25 cellular contexts compared by ENCODE assay signal in genomic region chr12:63041601-63042000, GRCh38.
A peak's percentile ranks its signal among the peaks of the same experiment; 100 is the strongest.
DNase-seq lines count a peak whose midpoint lies in the region; ATAC-seq, FAIRE-seq and TF ChIP-seq lines count a peak whose summit lies in the region.
"Had no signal": no experiment of that assay in that cellular context is flagged by ENCODE, and none has a peak within 500 bp of the region (broad histone marks: within the 10 kb centered on the region; RNA-seq: fewer than 3 reads in every experiment).

No MANE protein-coding gene starts in this region.

- intact Hi-C loops in HepG2 (cut with micrococcal nuclease; ENCODE audit: unreplicated experiment): no loop called here

- POLR2A ChIA-PET in HepG2 (lab: Yijun Ruan, JAX): no interaction called here

- no peak overlapping the region for H3K4me3 ChIP-seq in GM23338
- H3K4me3 ChIP-seq in SJSA1: no peak overlapping the region
- H3K4me3 ChIP-seq in small intestine (ENCODE audit: low read depth in 1 of 2, low read length in 2 of 2): no peak overlapping the region
- H3K4me3 ChIP-seq in HepG2 (replicated peaks in 1 of 3; ENCODE audit: insufficient read depth in 1 of 3, low read depth in 2 of 3, low read length in 3 of 3): no peak overlapping the region
- H3K4me3 ChIP-seq: BLaER1 had no signal

- H3K27me3 ChIP-seq in GM23338 (ENCODE audit: insufficient read depth) (no peaks in the 10 kb centered on the region), SJSA1 (replicated peaks) (0 out of 2 replicates have a peak, but pooled peaks cover 3% of the 10 kb centered on the region), small intestine (ENCODE audit: control insufficient read depth in 2 of 2, insufficient read depth in 2 of 2, low read length in 2 of 2) (no peaks in the 10 kb centered on the region), HepG2 (ENCODE audit: control insufficient read depth in 1 of 2, insufficient read depth in 2 of 2, low read length in 2 of 2) (no peaks in the 10 kb centered on the region; a peak in 1 of 5 replicates)
- H3K27me3 ChIP-seq: BE2C, BLaER1 had no signal

- BruUV-seq in HepG2 (replicated peaks; lab: Mats Ljungman, UMichigan): no TSS peak

- H3K27me3 Mint-ChIP-seq in GM23338 (ENCODE audit: insufficient read depth, low read depth, poor library complexity): no peaks in the 10 kb centered on the region
- H3K27me3 Mint-ChIP-seq: CD4-positive, alpha-beta memory T cell; CD4-positive, CD25-positive, alpha-beta regulatory T cell; CD8-positive, alpha-beta memory T cell had no signal

- peaks cover 6% of the 10 kb centered on the region; the same call in 1 of the 2 replicates for H3K9me3 ChIP-seq in SJSA1 (replicated peaks)
- no peaks in the 10 kb centered on the region for H3K9me3 ChIP-seq in small intestine (ENCODE audit: control insufficient read depth, low read depth)
- no peaks in the 10 kb centered on the region for H3K9me3 ChIP-seq in HepG2 (ENCODE audit: low read length)
- H3K9me3 ChIP-seq: BE2C, BLaER1, Caco-2 had no signal

- FAIRE-seq in small intestine (lab: Jason Lieb, UNC) (no peak), urothelium cell line (lab: Jason Lieb, UNC) (no peak), HepG2 (lab: Jason Lieb, UNC) (no peak)
- FAIRE-seq: A204.1, D721Med, G401.6, GM12891, GM19239 had no signal

- H3K4me1 ChIP-seq in GM23338 (ENCODE audit: insufficient read depth): no peaks in the 10 kb centered on the region; the same call in 1 of the 2 replicates
- H3K4me1 ChIP-seq in SJSA1 (replicated peaks): peaks cover 28% of the 10 kb centered on the region
- no peaks in the 10 kb centered on the region for H3K4me1 ChIP-seq in small intestine (ENCODE audit: control insufficient read depth in 2 of 2, insufficient read depth in 1 of 2, low read depth in 1 of 2, low read length in 1 of 2)
- no peaks in the 10 kb centered on the region for H3K4me1 ChIP-seq in HepG2 (ENCODE audit: insufficient read depth, low read length)
- H3K4me1 ChIP-seq: BE2C had no signal

- H3K9me2 ChIP-seq in GM23338 (ENCODE audit: insufficient read depth): peaks cover 5% of the 10 kb centered on the region

- DNase-seq in COR-L47 (lab: John Stamatoyannopoulos, UW) (peak; percentile 18), GM23338 (ENCODE audit: low spot score) (no peak), SJSA1 (ENCODE audit: low read depth in 1 of 2, low spot score in 2 of 2) (peak; percentile 58 to 81), small intestine (peak; percentile 15), urothelium cell line (ENCODE audit: low spot score) (no peak), HepG2 (ENCODE audit: low spot score) (no peak), nucleus accumbens (lab: John Stamatoyannopoulos, UW) (no peak)
- DNase-seq: 8988T; ACHN; BE2C; C1 segment of cervical spinal cord; Caco-2; Calu3; CD4-positive, alpha-beta memory T cell; CD4-positive, CD25-positive, alpha-beta regulatory T cell; CD8-positive, alpha-beta memory T cell; DMS79 treated with DMSO at 0.1 percent for 48 hours; GF-D8 had no signal

- H3K9ac ChIP-seq in HepG2 (ENCODE audit: insufficient read depth, low read depth, low read length): no peak overlapping the region
- H3K9ac ChIP-seq: BLaER1 had no signal

- in situ Hi-C loops in HepG2 (cut with HindIII; ENCODE audit: extremely low pct_ligation_motif_present, low pct_unique_long_range_greater_than_20kb): no loop called here

- CTCF ChIA-PET in HepG2 (lab: Yijun Ruan, JAX; ENCODE audit: low intra/inter-chr PET ratio, low total read pairs): no interaction called here

- TF ChIP-seq POLR2A in HepG2 (IDR thresholded peaks at IDR 0.05; ENCODE audit: insufficient read depth in 1 of 2, low read depth in 2 of 2, low read length in 2 of 2): no peak

- H3K9me3 Mint-ChIP-seq in GM23338: no peaks in the 10 kb centered on the region
- H3K9me3 Mint-ChIP-seq: CD14-positive monocyte; CD8-positive, alpha-beta memory T cell had no signal

- no peaks in the 10 kb centered on the region for H3K79me2 ChIP-seq in GM23338 (replicated peaks; ENCODE audit: insufficient read depth)
- H3K79me2 ChIP-seq in HepG2 (ENCODE audit: insufficient read depth, low read length): no peaks in the 10 kb centered on the region

- H3K4me2 ChIP-seq in GM23338 (no peak overlapping the region), HepG2 (ENCODE audit: low read depth, low read length) (no peak overlapping the region)
- H3K4me2 ChIP-seq: BLaER1 had no signal

- TF ChIP-seq CTCF in GM23338 (conservative IDR thresholded peaks at IDR 0.05; ENCODE audit: low read depth in 2 of 2): no peak
- no peak for TF ChIP-seq CTCF in HepG2 (CRISPR knock-in tag; IDR thresholded peaks at IDR 0.05)

- ATAC-seq in GM23338 (no peak), HepG2 (no peak)

- H3K27ac Mint-ChIP-seq in GM23338: no peak overlapping the region
- H3K27ac Mint-ChIP-seq: CD14-positive monocyte; CD4-positive, alpha-beta memory T cell; CD4-positive, CD25-positive, alpha-beta regulatory T cell; CD8-positive, alpha-beta memory T cell had no signal

- TF ChIP-seq RAD21 in HepG2 (CRISPR knock-in tag; IDR thresholded peaks at IDR 0.05): no peak

- TF ChIP-seq EP300 in HepG2 (IDR thresholded peaks at IDR 0.05; ENCODE audit: low read depth in 2 of 2, low read length in 2 of 2): no peak
- TF ChIP-seq EP300 in HepG2 (CRISPR knock-in tag; IDR thresholded peaks at IDR 0.05; ENCODE audit: borderline replicate concordance): no peak

- H3K27ac ChIP-seq in GM23338 (ENCODE audit: low read depth) (no peak overlapping the region), SJSA1 (no peak overlapping the region), small intestine (ENCODE audit: low read depth in 1 of 2, low read length in 1 of 2) (no peak overlapping the region), HepG2 (ENCODE audit: extremely low read length, insufficient read depth, low read length) (no peak overlapping the region)
- H3K27ac ChIP-seq: BLaER1 had no signal

- 38 to 48% (median 46%) methylated on average over 1 of the region's 1 CpG for WGBS in small intestine, 3 donors
- WGBS in HepG2 (ENCODE audit: low lambda C conversion rate): 0% methylated on average over 1 of the region's 1 CpG

- H2AFZ ChIP-seq in GM23338 (0 out of 2 replicates have a peak overlapping the region, but pooled peaks have one; percentile 18), HepG2 (ENCODE audit: low read length) (no peak overlapping the region)

- no peaks in the 10 kb centered on the region for H3K36me3 Mint-ChIP-seq in GM23338 (ENCODE audit: low read depth)
- H3K36me3 Mint-ChIP-seq: CD14-positive monocyte; CD4-positive, alpha-beta memory T cell; CD4-positive, CD25-positive, alpha-beta regulatory T cell; CD8-positive, alpha-beta memory T cell had no signal

- no peaks in the 10 kb centered on the region for H3F3A ChIP-seq in GM23338 (replicated peaks; ENCODE audit: low read depth)

- H4K20me1 ChIP-seq in GM23338 (replicated peaks; ENCODE audit: insufficient read depth) (no peaks in the 10 kb centered on the region), HepG2 (ENCODE audit: insufficient read depth, low read length) (no peaks in the 10 kb centered on the region)
- H4K20me1 ChIP-seq: BLaER1 had no signal

- peaks cover 7% of the 10 kb centered on the region for H3K4me1 Mint-ChIP-seq in GM23338
- H3K4me1 Mint-ChIP-seq: CD14-positive monocyte; CD4-positive, alpha-beta memory T cell; CD4-positive, CD25-positive, alpha-beta regulatory T cell; CD8-positive, alpha-beta memory T cell had no signal

- H3K36me3 ChIP-seq in GM23338 (ENCODE audit: insufficient read depth) (no peaks in the 10 kb centered on the region), SJSA1 (no peaks in the 10 kb centered on the region), small intestine (ENCODE audit: control insufficient read depth in 2 of 2, insufficient read depth in 2 of 2, low read length in 2 of 2) (no peaks in the 10 kb centered on the region), HepG2 (replicated peaks in 1 of 2; ENCODE audit: control insufficient read depth in 1 of 2, insufficient read depth in 2 of 2, low read length in 2 of 2) (no peaks in the 10 kb centered on the region)
- H3K36me3 ChIP-seq: BE2C, BLaER1 had no signal

- no peak overlapping the region for H3K4me3 Mint-ChIP-seq in GM23338
- H3K4me3 Mint-ChIP-seq: CD14-positive monocyte; CD4-positive, alpha-beta memory T cell; CD4-positive, CD25-positive, alpha-beta regulatory T cell; CD8-positive, alpha-beta memory T cell had no signal

TF ChIP-seq in GM23338, 12 proteins besides CTCF, POLR2A, EP300 and RAD21 (continues in another document):
- TF ChIP-seq ETS1 (IDR thresholded peaks at IDR 0.05): no peak
- TF ChIP-seq EZH2phosphoT487 (IDR thresholded peaks at IDR 0.05; ENCODE audit: unreplicated experiment): no peak
- TF ChIP-seq NANOG (IDR thresholded peaks at IDR 0.05; ENCODE audit: borderline replicate concordance): no peak
- no peak for TF ChIP-seq ZNF331 (CRISPR knock-in tag; IDR thresholded peaks at IDR 0.05; ENCODE audit: low read depth)
- no peak for TF ChIP-seq ZNF114 (CRISPR knock-in tag; IDR thresholded peaks at IDR 0.05)
- TF ChIP-seq EZH2 (IDR thresholded peaks at IDR 0.05; ENCODE audit: low read depth, unreplicated experiment): no peak

TF ChIP-seq in HepG2, 621 proteins besides CTCF, POLR2A, EP300 and RAD21:
- TF ChIP-seq CEBPG (CRISPR knock-in tag; IDR thresholded peaks at IDR 0.05): no peak

Comparison
In these comparisons a context has a peak if more than half of its experiments do, and no peak if none do; other contexts are left out.
1. DNase-seq: peak in COR-L47 (single experiment), SJSA1 (2 of 2) and small intestine (single experiment); none in GM23338 (single experiment), urothelium cell line (single experiment), HepG2 (single experiment) and nucleus accumbens (0 of 56).